Comparison of ENCODE assay signal across 21 cellular contexts in the genomic region with DNA sequence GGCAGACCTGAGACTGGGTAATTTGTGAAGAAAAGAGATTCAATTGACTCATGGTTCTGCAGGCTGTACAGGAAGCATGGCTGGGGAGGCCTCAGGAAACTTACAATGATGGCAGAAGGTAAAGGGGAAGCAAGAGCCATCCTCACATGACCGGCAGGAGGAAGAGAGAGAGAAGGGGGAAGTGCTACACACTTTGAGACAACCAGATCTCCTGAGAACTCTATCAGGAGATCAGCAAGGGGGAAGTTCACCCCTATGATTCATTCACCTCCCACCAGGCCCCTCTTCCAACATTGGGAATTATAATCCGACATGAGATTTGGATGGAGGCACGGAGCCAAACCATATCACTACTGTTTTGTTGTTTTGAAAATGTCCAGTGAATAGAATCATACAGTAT.
A peak's percentile ranks its signal among the peaks of the same experiment; 100 is the strongest.
DNase-seq lines count a peak whose midpoint lies in the region; ATAC-seq and TF ChIP-seq lines count a peak whose summit lies in the region.
"Had no signal": no experiment of that assay in that cellular context is flagged by ENCODE, and none has a peak within 500 bp of the region (broad histone marks: within the 10 kb centered on the region; RNA-seq: fewer than 3 reads in every experiment).

No MANE protein-coding gene starts in this region.

- peaks cover 56% of the 10 kb centered on the region for H3K36me3 Mint-ChIP-seq in type B pancreatic cell
- no peaks in the 10 kb centered on the region for H3K36me3 Mint-ChIP-seq in stimulated activated memory B cell treated with anti-CD40 and anti-IgM and Interleukin-4, amounts not matched to agents 10 μg/mL and 1 μg/mL and 100 μg/mL, for 72 hours

- H3K4me1 ChIP-seq in lung (ENCODE audit: control insufficient read depth in 2 of 2, insufficient read depth in 2 of 2, low read length in 2 of 2), result peaks cover 0 to 7% of the 10 kb centered on the region in 2 donors
- H3K4me1 ChIP-seq: ascending aorta had no signal

- no peaks in the 10 kb centered on the region for H3K27me3 ChIP-seq in WERI-Rb-1 (ENCODE audit: insufficient read depth, low read depth, severe bottlenecking)
- H3K27me3 ChIP-seq in lung (ENCODE audit: control insufficient read depth, insufficient read depth), result no peaks in the 10 kb centered on the region
- H3K27me3 ChIP-seq: ascending aorta, thyroid gland had no signal

- no peak overlapping the region for H3K4me3 Mint-ChIP-seq in type B pancreatic cell
- no peak overlapping the region for H3K4me3 Mint-ChIP-seq in stimulated activated memory B cell treated with anti-CD40 and anti-IgM and Interleukin-4, amounts not matched to agents 10 μg/mL and 1 μg/mL and 100 μg/mL, for 72 hours

- intact Hi-C loops in sciatic nerve (cut with DNase I), result no loop called here

- H3K27ac ChIP-seq in WERI-Rb-1 (peak overlapping the region; percentile 91), lung (ENCODE audit: low read depth in 1 of 2, low read length in 1 of 2) (peak overlapping the region in 1 of 2 donors; percentile 52)
- H3K27ac ChIP-seq: ascending aorta, C4-2B had no signal

- ATAC-seq in lung (ENCODE audit: insufficient read depth, low FRiP score), result peak; percentile 37
- no peak for ATAC-seq in sciatic nerve
- ATAC-seq in GM21825 (IDR thresholded peaks at IDR 0.05; ENCODE audit: unreplicated experiment), result no peak
- ATAC-seq in stimulated activated memory B cell treated with anti-CD40 and anti-IgM and Interleukin-4, amounts not matched to agents 10 μg/mL and 1 μg/mL and 100 μg/mL, for 72 hours, result no peak

- DNase-seq in SKM-1 (lab: John Stamatoyannopoulos, UW; ENCODE audit: unreplicated experiment) (peak; percentile 2), SKM-1 treated with dmso at 0.1 percent for 144 hours (lab: John Stamatoyannopoulos, UW; ENCODE audit: unreplicated experiment) (no peak), WERI-Rb-1 (no peak), lung (ENCODE audit: low spot score) (no peak), type B pancreatic cell (ENCODE audit: extremely low spot score, unreplicated experiment) (no peak), sciatic nerve (ENCODE audit: low spot score) (no peak)
- DNase-seq: activated CD4-positive, alpha-beta T cell treated with anti-CD3 and anti-CD28 coated beads for 4 hours; activated naive CD4-positive, alpha-beta T cell treated with Interleukin-2 at 50 U/mL for 16 hours; DMS79 treated with DMSO at 0.1 percent for 48 hours; erythroblast; KG1; midbrain; NCI-H1436 treated with DMSO at 0.1 percent for 48 hours; NK-92 treated with Interleukin-12 subunit alpha and Interleukin-12 subunit beta, amount 100 ng/mL, for 24 hours; small intestine; T-helper 9 cell had no signal

- peaks cover 48% of the 10 kb centered on the region for H3K4me1 Mint-ChIP-seq in type B pancreatic cell (ENCODE audit: unreplicated experiment)
- no peaks in the 10 kb centered on the region for H3K4me1 Mint-ChIP-seq in stimulated activated memory B cell treated with anti-CD40 and anti-IgM and Interleukin-4, amounts not matched to agents 10 μg/mL and 1 μg/mL and 100 μg/mL, for 72 hours

- H3K36me3 ChIP-seq in WERI-Rb-1 (peaks cover 38% of the 10 kb centered on the region), lung (ENCODE audit: control insufficient read depth in 2 of 2, insufficient read depth in 2 of 2, low read length in 2 of 2) (peaks cover 0 to 6% of the 10 kb centered on the region in 2 donors)
- H3K36me3 ChIP-seq: ascending aorta had no signal

- H3K9me3 ChIP-seq in WERI-Rb-1 (ENCODE audit: severe bottlenecking) (no peaks in the 10 kb centered on the region), lung (ENCODE audit: control insufficient read depth in 2 of 2, insufficient read depth in 1 of 2, low read length in 1 of 2) (no peaks in the 10 kb centered on the region)
- H3K9me3 ChIP-seq: ascending aorta, thyroid gland had no signal

- no peak for TF ChIP-seq CTCF in WERI-Rb-1 (IDR thresholded peaks at IDR 0.05; ENCODE audit: low read depth, low read length)
- no peak for TF ChIP-seq CTCF in lung (IDR thresholded peaks at IDR 0.05; ENCODE audit: control extremely low read depth, extremely low read depth)
- TF ChIP-seq CTCF in type B pancreatic cell (conservative IDR thresholded peaks at IDR 0.05), result no peak

- no peaks in the 10 kb centered on the region for H3K27me3 Mint-ChIP-seq in type B pancreatic cell
- no peaks in the 10 kb centered on the region for H3K27me3 Mint-ChIP-seq in stimulated activated memory B cell treated with anti-CD40 and anti-IgM and Interleukin-4, amounts not matched to agents 10 μg/mL and 1 μg/mL and 100 μg/mL, for 72 hours

- H3K9me3 Mint-ChIP-seq in type B pancreatic cell, result no peaks in the 10 kb centered on the region
- peaks cover 8% of the 10 kb centered on the region for H3K9me3 Mint-ChIP-seq in stimulated activated memory B cell treated with anti-CD40 and anti-IgM and Interleukin-4, amounts not matched to agents 10 μg/mL and 1 μg/mL and 100 μg/mL, for 72 hours

- WGBS in lung, 2 donors, result 59 to 65% methylated on average over 3 of the region's 3 CpGs

- H3K27ac Mint-ChIP-seq in type B pancreatic cell, result peak overlapping the region; percentile 15
- H3K27ac Mint-ChIP-seq in stimulated activated memory B cell treated with anti-CD40 and anti-IgM and Interleukin-4, amounts not matched to agents 10 μg/mL and 1 μg/mL and 100 μg/mL, for 72 hours, result no peak overlapping the region

- H3K4me3 ChIP-seq in WERI-Rb-1 (ENCODE audit: low read depth, low read length) (no peak overlapping the region), lung (no peak overlapping the region)
- H3K4me3 ChIP-seq: ascending aorta, thyroid gland had no signal
